23 cellular contexts compared by ENCODE assay signal in genomic region chr4:169821402-169821801, GRCh38.
"Had no signal": no experiment of that assay in that cellular context is flagged by ENCODE, and none has a peak within 500 bp of the region (broad histone marks: within the 10 kb centered on the region; RNA-seq: fewer than 3 reads in every experiment).

No MANE protein-coding gene starts in this region.

- H3K4me3 ChIP-seq: colonic mucosa, coronary artery, dorsolateral prefrontal cortex, esophagus muscularis mucosa, esophagus squamous epithelium, gastrocnemius medialis, gastroesophageal sphincter, heart left ventricle, heart right ventricle had no signal

- H3K36me3 ChIP-seq: colonic mucosa, esophagus muscularis mucosa, esophagus squamous epithelium, gastrocnemius medialis, gastroesophageal sphincter, heart left ventricle, heart right ventricle had no signal

- DNase-seq: colonic mucosa; cortex of kidney; dermis blood vessel endothelial cell; dorsolateral prefrontal cortex; effector CD4-positive, alpha-beta T cell; effector CD8-positive, alpha-beta T cell; effector memory CD4-positive, alpha-beta T cell; effector memory CD8-positive, alpha-beta T cell; endodermal cell; erythroblast; esophagus squamous epithelium; foreskin fibroblast; foreskin keratinocyte; foreskin melanocyte; gastrocnemius medialis; glutamatergic neuron; head of caudate nucleus; heart left ventricle; heart right ventricle had no signal

- H3K4me1 ChIP-seq: colonic mucosa, esophagus muscularis mucosa, esophagus squamous epithelium, foreskin keratinocyte, gastrocnemius medialis, gastroesophageal sphincter had no signal

- H3K27ac ChIP-seq: colonic mucosa, coronary artery, dorsolateral prefrontal cortex, epithelial cell of prostate, esophagus muscularis mucosa, esophagus squamous epithelium, foreskin keratinocyte, gastrocnemius medialis, gastroesophageal sphincter, heart left ventricle, heart right ventricle had no signal

- H3K9me3 ChIP-seq: colonic mucosa, esophagus muscularis mucosa, esophagus squamous epithelium, gastrocnemius medialis, gastroesophageal sphincter, heart left ventricle, heart right ventricle had no signal

- H3K27me3 ChIP-seq: colonic mucosa, dorsolateral prefrontal cortex, gastrocnemius medialis had no signal
